2 cellular contexts compared by ENCODE assay signal in the genomic region with DNA sequence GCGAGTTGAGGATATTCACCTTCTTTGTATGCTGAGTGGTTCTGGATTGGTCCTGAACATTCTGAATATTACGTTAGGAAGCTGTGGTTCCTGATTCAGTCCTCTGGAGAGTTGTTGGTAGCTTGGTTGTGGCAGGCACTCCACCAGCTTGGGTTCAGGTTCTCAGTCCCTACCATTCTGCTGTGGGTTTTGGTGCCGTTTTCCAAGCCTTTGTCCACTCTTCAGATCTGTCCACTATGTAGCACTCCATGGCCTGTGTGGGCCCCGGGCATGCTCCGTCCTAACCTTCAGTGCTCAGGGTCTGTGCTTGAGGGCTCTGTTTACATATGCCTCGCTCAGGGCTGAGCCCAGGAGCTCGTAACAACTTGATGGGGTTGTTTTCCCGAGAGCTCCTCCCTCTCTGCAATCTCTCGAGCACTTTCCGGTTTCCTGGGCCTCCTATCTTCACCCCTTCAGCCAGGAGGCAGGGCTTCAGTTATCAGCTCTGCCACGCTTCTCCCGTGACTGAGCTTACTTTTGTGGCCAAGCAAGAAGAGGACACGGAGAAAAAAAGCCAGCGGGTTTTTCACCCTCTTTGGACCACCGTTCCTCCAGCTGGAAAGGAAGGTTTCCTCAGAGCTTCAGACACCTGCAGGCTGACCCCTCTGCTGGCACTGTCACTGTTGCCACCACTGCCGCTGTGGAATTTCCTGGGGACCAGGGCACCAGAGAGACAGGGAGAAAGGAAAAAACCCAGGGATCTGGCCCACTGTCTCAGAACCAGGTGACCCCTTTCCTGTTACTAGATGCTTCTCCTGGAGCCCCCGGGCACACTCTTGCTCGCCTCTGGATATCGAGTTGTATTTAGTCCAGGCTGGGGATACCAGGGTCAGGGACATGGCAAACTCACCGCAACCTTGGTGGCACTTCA.
TF ChIP-seq lines count a peak whose summit lies in the region.

No MANE protein-coding gene starts in this region.

TF ChIP-seq in HEK293, 187 proteins besides CTCF, POLR2A, EP300 and RAD21 (continues in another document):
- TF ChIP-seq ZNF621 (tag by site-specific recombination; IDR thresholded peaks at IDR 0.05) (no peak), ZBTB17 (tag by site-specific recombination; IDR thresholded peaks at IDR 0.05) (peak; percentile 68), ZNF324 (tag by site-specific recombination; IDR thresholded peaks at IDR 0.05) (no peak), ZNF529 (tag by site-specific recombination; IDR thresholded peaks at IDR 0.05; ENCODE audit: insufficient replicate concordance) (no peak), ZNF202 (tag by site-specific recombination; IDR thresholded peaks at IDR 0.05; ENCODE audit: borderline replicate concordance) (no peak), ZNF792 (tag by site-specific recombination; IDR thresholded peaks at IDR 0.05) (no peak), ZBTB8A (tag by site-specific recombination; IDR thresholded peaks at IDR 0.05) (peak; percentile 42; the same call in 1 of the 2 replicates), ZNF416 (tag by site-specific recombination; IDR thresholded peaks at IDR 0.05) (no peak), ZSCAN16 (tag by site-specific recombination; IDR thresholded peaks at IDR 0.05) (peak; percentile 84), REPIN1 (tag by site-specific recombination; IDR thresholded peaks at IDR 0.05; ENCODE audit: low read depth) (no peak), ZNF211 (tag by site-specific recombination; IDR thresholded peaks at IDR 0.05; ENCODE audit: low read depth) (no peak), ZXDB (tag by site-specific recombination; IDR thresholded peaks at IDR 0.05) (peak; percentile 57), SETDB1 (IDR thresholded peaks at IDR 0.05; ENCODE audit: insufficient read length, low read length) (no peak), ZNF155 (tag by site-specific recombination; IDR thresholded peaks at IDR 0.05) (no peak), ZBTB1 (tag by site-specific recombination; IDR thresholded peaks at IDR 0.05) (no peak), ZBTB20 (tag by site-specific recombination; IDR thresholded peaks at IDR 0.05) (peak; percentile 91), ZBTB49 (tag by site-specific recombination; IDR thresholded peaks at IDR 0.05; ENCODE audit: low read depth) (no peak), ZNF423 (tag by site-specific recombination; IDR thresholded peaks at IDR 0.05) (no peak), ZNF169 (tag by site-specific recombination; IDR thresholded peaks at IDR 0.05) (no peak), ZBTB6 (tag by site-specific recombination; IDR thresholded peaks at IDR 0.05) (peak; percentile 42; the same call in 1 of the 2 replicates)
- TF ChIP-seq, protein P1, sequence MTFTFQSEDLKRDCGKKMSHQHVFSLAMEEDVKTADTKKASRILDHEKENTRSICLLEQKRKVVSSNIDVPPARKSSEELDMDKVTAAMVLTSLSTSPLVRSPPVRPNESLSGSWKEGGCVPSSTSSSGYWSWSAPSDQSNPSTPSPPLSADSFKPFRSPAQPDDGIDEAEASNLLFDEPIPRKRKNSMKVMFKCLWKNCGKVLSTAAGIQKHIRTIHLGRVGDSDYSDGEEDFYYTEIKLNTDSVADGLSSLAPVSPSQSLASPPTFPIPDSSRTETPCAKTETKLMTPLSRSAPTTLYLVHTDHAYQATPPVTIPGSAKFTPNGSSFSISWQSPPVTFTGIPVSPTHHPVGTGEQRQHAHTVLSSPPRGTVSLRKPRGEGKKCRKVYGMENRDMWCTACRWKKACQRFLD (tag by site-specific recombination; IDR thresholded peaks at IDR 0.05), result no peak
- TF ChIP-seq, protein P2, sequence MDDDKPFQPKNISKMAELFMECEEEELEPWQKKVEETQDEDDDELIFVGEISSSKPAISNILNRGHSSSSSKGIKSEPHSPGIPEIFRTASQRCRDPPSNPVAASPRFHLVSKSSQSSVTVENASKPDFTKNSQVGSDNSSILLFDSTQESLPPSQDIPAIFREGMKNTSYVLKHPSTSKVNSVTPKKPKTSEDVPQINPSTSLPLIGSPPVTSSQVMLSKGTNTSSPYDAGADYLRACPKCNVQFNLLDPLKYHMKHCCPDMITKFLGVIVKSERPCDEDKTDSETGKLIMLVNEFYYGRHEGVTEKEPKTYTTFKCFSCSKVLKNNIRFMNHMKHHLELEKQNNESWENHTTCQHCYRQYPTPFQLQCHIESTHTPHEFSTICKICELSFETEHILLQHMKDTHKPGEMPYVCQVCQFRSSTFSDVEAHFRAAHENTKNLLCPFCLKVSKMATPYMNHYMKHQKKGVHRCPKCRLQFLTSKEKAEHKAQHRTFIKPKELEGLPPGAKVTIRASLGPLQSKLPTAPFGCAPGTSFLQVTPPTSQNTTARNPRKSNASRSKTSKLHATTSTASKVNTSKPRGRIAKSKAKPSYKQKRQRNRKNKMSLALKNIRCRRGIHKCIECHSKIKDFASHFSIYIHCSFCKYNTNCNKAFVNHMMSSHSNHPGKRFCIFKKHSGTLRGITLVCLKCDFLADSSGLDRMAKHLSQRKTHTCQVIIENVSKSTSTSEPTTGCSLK (tag by site-specific recombination; IDR thresholded peaks at IDR 0.05), result no peak
- TF ChIP-seq, protein P3, sequence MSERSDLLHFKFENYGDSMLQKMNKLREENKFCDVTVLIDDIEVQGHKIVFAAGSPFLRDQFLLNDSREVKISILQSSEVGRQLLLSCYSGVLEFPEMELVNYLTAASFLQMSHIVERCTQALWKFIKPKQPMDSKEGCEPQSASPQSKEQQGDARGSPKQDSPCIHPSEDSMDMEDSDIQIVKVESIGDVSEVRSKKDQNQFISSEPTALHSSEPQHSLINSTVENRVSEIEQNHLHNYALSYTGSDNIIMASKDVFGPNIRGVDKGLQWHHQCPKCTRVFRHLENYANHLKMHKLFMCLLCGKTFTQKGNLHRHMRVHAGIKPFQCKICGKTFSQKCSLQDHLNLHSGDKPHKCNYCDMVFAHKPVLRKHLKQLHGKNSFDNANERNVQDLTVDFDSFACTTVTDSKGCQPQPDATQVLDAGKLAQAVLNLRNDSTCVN (tag by site-specific recombination; optimal IDR thresholded peaks at IDR 0.05), result no peak

TF ChIP-seq in K562, 482 proteins besides CTCF, POLR2A, EP300 and RAD21 (continues in another document):
- TF ChIP-seq ERF (CRISPR knock-in tag; IDR thresholded peaks at IDR 0.05) (peak; percentile 90; the same call in 1 of the 2 replicates), NFE2 (IDR thresholded peaks at IDR 0.05; ENCODE audit: low read depth) (peak; percentile 75), ZNF277 (CRISPR knock-in tag; IDR thresholded peaks at IDR 0.05; ENCODE audit: borderline replicate concordance) (no peak), ZNF282 (CRISPR knock-in tag; IDR thresholded peaks at IDR 0.05) (no peak), TFAP4 (CRISPR knock-in tag; IDR thresholded peaks at IDR 0.05; ENCODE audit: borderline replicate concordance) (peak; percentile 84), FOXJ3 (CRISPR knock-in tag; IDR thresholded peaks at IDR 0.05) (no peak), STAG1 (CRISPR knock-in tag; IDR thresholded peaks at IDR 0.05; ENCODE audit: borderline replicate concordance) (no peak), RERE (CRISPR knock-in tag; IDR thresholded peaks at IDR 0.05; ENCODE audit: borderline replicate concordance) (0 out of 2 replicates have a peak, but pooled peaks have one; percentile 89), THRAP3 (IDR thresholded peaks at IDR 0.05; ENCODE audit: borderline replicate concordance) (no peak), STAT5B (CRISPR knock-in tag; IDR thresholded peaks at IDR 0.05) (0 out of 2 replicates have a peak, but pooled peaks have one; percentile 12), POLR2H (tag; IDR thresholded peaks at IDR 0.05; ENCODE audit: low read depth) (peak; percentile 82), RBM15 (IDR thresholded peaks at IDR 0.05; ENCODE audit: insufficient read depth, low read length) (no peak), XRCC5 (IDR thresholded peaks at IDR 0.05; ENCODE audit: low read depth, low read length) (peak; percentile 79; the same call in 1 of the 2 replicates), WHSC1 (IDR thresholded peaks at IDR 0.05; ENCODE audit: low read length) (no peak), MECOM (CRISPR knock-in tag; IDR thresholded peaks at IDR 0.05) (0 out of 2 replicates have a peak, but pooled peaks have one; percentile 9), CREM (IDR thresholded peaks at IDR 0.05; ENCODE audit: low read depth) (peak; percentile 74), ZBTB7A (IDR thresholded peaks at IDR 0.05; ENCODE audit: borderline replicate concordance, control insufficient read depth, low read depth, low read length) (no peak), MAFK (IDR thresholded peaks at IDR 0.05; ENCODE audit: low read length) (peak; percentile 32; the same call in 1 of the 2 replicates), HNRNPL (IDR thresholded peaks at IDR 0.05; ENCODE audit: low read depth, low read length) (0 out of 2 replicates have a peak, but pooled peaks have one; percentile 19), SIN3A (IDR thresholded peaks at IDR 0.05; ENCODE audit: borderline replicate concordance in 2 of 2, control insufficient read depth in 1 of 2, low read depth in 2 of 2, low read length in 2 of 2) (peak in 1 of 2 experiments; percentile 5; a peak in 1 of 4 replicates), HDAC2 (IDR thresholded peaks at IDR 0.05) (peak; percentile 94; the same call in 1 of the 2 replicates)
- TF ChIP-seq, protein P4, sequence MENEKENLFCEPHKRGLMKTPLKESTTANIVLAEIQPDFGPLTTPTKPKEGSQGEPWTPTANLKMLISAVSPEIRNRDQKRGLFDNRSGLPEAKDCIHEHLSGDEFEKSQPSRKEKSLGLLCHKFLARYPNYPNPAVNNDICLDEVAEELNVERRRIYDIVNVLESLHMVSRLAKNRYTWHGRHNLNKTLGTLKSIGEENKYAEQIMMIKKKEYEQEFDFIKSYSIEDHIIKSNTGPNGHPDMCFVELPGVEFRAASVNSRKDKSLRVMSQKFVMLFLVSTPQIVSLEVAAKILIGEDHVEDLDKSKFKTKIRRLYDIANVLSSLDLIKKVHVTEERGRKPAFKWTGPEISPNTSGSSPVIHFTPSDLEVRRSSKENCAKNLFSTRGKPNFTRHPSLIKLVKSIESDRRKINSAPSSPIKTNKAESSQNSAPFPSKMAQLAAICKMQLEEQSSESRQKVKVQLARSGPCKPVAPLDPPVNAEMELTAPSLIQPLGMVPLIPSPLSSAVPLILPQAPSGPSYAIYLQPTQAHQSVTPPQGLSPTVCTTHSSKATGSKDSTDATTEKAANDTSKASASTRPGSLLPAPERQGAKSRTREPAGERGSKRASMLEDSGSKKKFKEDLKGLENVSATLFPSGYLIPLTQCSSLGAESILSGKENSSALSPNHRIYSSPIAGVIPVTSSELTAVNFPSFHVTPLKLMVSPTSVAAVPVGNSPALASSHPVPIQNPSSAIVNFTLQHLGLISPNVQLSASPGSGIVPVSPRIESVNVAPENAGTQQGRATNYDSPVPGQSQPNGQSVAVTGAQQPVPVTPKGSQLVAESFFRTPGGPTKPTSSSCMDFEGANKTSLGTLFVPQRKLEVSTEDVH (IDR thresholded peaks at IDR 0.05; ENCODE audit: low read depth, partially characterized antibody), result peak; percentile 45
- TF ChIP-seq, protein P5, sequence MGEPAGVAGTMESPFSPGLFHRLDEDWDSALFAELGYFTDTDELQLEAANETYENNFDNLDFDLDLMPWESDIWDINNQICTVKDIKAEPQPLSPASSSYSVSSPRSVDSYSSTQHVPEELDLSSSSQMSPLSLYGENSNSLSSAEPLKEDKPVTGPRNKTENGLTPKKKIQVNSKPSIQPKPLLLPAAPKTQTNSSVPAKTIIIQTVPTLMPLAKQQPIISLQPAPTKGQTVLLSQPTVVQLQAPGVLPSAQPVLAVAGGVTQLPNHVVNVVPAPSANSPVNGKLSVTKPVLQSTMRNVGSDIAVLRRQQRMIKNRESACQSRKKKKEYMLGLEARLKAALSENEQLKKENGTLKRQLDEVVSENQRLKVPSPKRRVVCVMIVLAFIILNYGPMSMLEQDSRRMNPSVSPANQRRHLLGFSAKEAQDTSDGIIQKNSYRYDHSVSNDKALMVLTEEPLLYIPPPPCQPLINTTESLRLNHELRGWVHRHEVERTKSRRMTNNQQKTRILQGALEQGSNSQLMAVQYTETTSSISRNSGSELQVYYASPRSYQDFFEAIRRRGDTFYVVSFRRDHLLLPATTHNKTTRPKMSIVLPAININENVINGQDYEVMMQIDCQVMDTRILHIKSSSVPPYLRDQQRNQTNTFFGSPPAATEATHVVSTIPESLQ (CRISPR knock-in tag; IDR thresholded peaks at IDR 0.05), result 0 out of 2 replicates have a peak, but pooled peaks have one; percentile 30
